ENCODE assay signal across 3 cellular contexts in genomic region chr21:27562303-27562702, GRCh38.
TF ChIP-seq lines count a peak whose summit lies in the region.

No MANE protein-coding gene starts in this region.

TF ChIP-seq in HEK293, 187 proteins besides CTCF, POLR2A, EP300 and RAD21 (continued from another document):
- no peak for TF ChIP-seq ZBTB11 (tag by site-specific recombination; conservative IDR thresholded peaks at IDR 0.05; ENCODE audit: low read depth)

TF ChIP-seq in H1, 55 proteins besides CTCF, POLR2A, EP300 and RAD21 (continued from another document):
- no peak for TF ChIP-seq RXRA (IDR thresholded peaks at IDR 0.05; ENCODE audit: insufficient read depth, low read depth, low read length)
- TF ChIP-seq CHD7 (IDR thresholded peaks at IDR 0.05; ENCODE audit: insufficient replicate concordance, low read length), result no peak
- TF ChIP-seq SRF (IDR thresholded peaks at IDR 0.05; ENCODE audit: low read depth, low read length), result no peak
- no peak for TF ChIP-seq SIN3A (conservative IDR thresholded peaks at IDR 0.05 in 1 of 2, IDR thresholded peaks at IDR 0.05 in 1 of 2; ENCODE audit: low read depth in 1 of 2, low read length in 2 of 2)
- TF ChIP-seq BCL11A (IDR thresholded peaks at IDR 0.05; ENCODE audit: low read depth in 2 of 2, low read length in 2 of 2), result no peak
- TF ChIP-seq, protein P1, sequence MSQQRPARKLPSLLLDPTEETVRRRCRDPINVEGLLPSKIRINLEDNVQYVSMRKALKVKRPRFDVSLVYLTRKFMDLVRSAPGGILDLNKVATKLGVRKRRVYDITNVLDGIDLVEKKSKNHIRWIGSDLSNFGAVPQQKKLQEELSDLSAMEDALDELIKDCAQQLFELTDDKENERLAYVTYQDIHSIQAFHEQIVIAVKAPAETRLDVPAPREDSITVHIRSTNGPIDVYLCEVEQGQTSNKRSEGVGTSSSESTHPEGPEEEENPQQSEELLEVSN (IDR thresholded peaks at IDR 0.05), result no peak
- TF ChIP-seq HDAC6 (IDR thresholded peaks at IDR 0.05; ENCODE audit: low read depth, low read length), result no peak
- no peak for TF ChIP-seq SP2 (IDR thresholded peaks at IDR 0.05; ENCODE audit: low read length)
- no peak for TF ChIP-seq CHD2 (IDR thresholded peaks at IDR 0.05; ENCODE audit: low read length)
- TF ChIP-seq CTBP2 (IDR thresholded peaks at IDR 0.05; ENCODE audit: borderline replicate concordance, insufficient read depth, insufficient read length, low read length), result no peak
- TF ChIP-seq TAF1 (IDR thresholded peaks at IDR 0.05; ENCODE audit: low read depth, low read length), result no peak
- no peak for TF ChIP-seq GABPA (IDR thresholded peaks at IDR 0.05; ENCODE audit: borderline replicate concordance, insufficient read depth, low read length)
- TF ChIP-seq, protein P2, sequence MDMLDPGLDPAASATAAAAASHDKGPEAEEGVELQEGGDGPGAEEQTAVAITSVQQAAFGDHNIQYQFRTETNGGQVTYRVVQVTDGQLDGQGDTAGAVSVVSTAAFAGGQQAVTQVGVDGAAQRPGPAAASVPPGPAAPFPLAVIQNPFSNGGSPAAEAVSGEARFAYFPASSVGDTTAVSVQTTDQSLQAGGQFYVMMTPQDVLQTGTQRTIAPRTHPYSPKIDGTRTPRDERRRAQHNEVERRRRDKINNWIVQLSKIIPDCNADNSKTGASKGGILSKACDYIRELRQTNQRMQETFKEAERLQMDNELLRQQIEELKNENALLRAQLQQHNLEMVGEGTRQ (IDR thresholded peaks at IDR 0.05; ENCODE audit: low read length), result no peak
- no peak for TF ChIP-seq BRCA1 (IDR thresholded peaks at IDR 0.05; ENCODE audit: low read depth, low read length)
- TF ChIP-seq RBBP5 (IDR thresholded peaks at IDR 0.05; ENCODE audit: borderline replicate concordance, low read depth, low read length), result no peak

TF ChIP-seq in HEK293T, 16 proteins besides CTCF, POLR2A, EP300 and RAD21 (continued from another document):
- TF ChIP-seq TARDBP (IDR thresholded peaks at IDR 0.05) (no peak), ELF4 (IDR thresholded peaks at IDR 0.05) (no peak), CTBP1 (IDR thresholded peaks at IDR 0.05; ENCODE audit: borderline replicate concordance) (no peak)
